ENCODE assay signal across 13 cellular contexts in genomic region chr17:51036084-51036483, GRCh38.
A peak's percentile ranks its signal among the peaks of the same experiment; 100 is the strongest.
DNase-seq lines count a peak whose midpoint lies in the region; ATAC-seq and TF ChIP-seq lines count a peak whose summit lies in the region.
"Had no signal": no experiment of that assay in that cellular context is flagged by ENCODE, and none has a peak within 500 bp of the region (broad histone marks: within the 10 kb centered on the region; RNA-seq: fewer than 3 reads in every experiment).

No MANE protein-coding gene starts in this region.

- no peak overlapping the region for H3K9ac ChIP-seq in SK-N-MC (ENCODE audit: insufficient read length)

- no peak overlapping the region for H3K4me3 Mint-ChIP-seq in activated T-cell treated with anti-CD3 and anti-CD28 coated beads, Interleukin-2, amount 50 U/mL, for 72 hours
- H3K4me3 Mint-ChIP-seq in endothelial cell (ENCODE audit: unreplicated experiment), result peak overlapping the region; percentile 2
- peak overlapping the region; percentile 0 to 13 for H3K4me3 Mint-ChIP-seq in stimulated activated naive B cell treated with anti-CD40 and anti-IgM and Interleukin-4, amounts not matched to agents 10 μg/mL and 1 μg/mL and 100 μg/mL, for 72 hours
- H3K4me3 Mint-ChIP-seq: activated naive CD8-positive, alpha-beta T cell treated with anti-CD3 and anti-CD28 coated beads, Interleukin-2, amount 10 ng/mL, durations not matched to agents 7 days and 5 days had no signal

- no peak for DNase-seq in activated T-cell treated with anti-CD3 and anti-CD28 coated beads, Interleukin-2, amount 50 U/mL, for 72 hours
- no peak for DNase-seq in activated T-cell treated with anti-CD3 and anti-CD28 coated beads for 4 hours
- no peak for DNase-seq in SK-N-MC (ENCODE audit: low read depth, low spot score)
- DNase-seq in endothelial cell (ENCODE audit: low spot score), result no peak
- DNase-seq in stimulated activated naive B cell treated with anti-CD40 and anti-IgM and Interleukin-4, amounts not matched to agents 10 μg/mL and 1 μg/mL and 100 μg/mL, for 72 hours, result no peak
- DNase-seq in SW480 (ENCODE audit: low spot score), result no peak
- no peak for DNase-seq in NCI-H2227 (lab: John Stamatoyannopoulos, UW; ENCODE audit: unreplicated experiment)
- no peak for DNase-seq in middle frontal gyrus (ENCODE audit: extremely low spot score, low spot score)
- DNase-seq: activated CD4-positive, alpha-beta T cell treated with anti-CD3 and anti-CD28 coated beads, Interleukin-2, amount 50 U/mL, for 48 hours; activated naive CD8-positive, alpha-beta T cell treated with anti-CD3 and anti-CD28 coated beads, Interleukin-2, amount 10 ng/mL, durations not matched to agents 7 days and 5 days; effector CD4-positive, alpha-beta T cell; NCI-H1105; NCI-H524 treated with DMSO at 0.1 percent for 48 hours had no signal

- peak overlapping the region; percentile 27 for H3K27ac Mint-ChIP-seq in activated T-cell treated with anti-CD3 and anti-CD28 coated beads, Interleukin-2, amount 50 U/mL, for 72 hours
- H3K27ac Mint-ChIP-seq in endothelial cell (ENCODE audit: unreplicated experiment), result peak overlapping the region; percentile 79
- peak overlapping the region; percentile 32 for H3K27ac Mint-ChIP-seq in stimulated activated naive B cell treated with anti-CD40 and anti-IgM and Interleukin-4, amounts not matched to agents 10 μg/mL and 1 μg/mL and 100 μg/mL, for 72 hours
- H3K27ac Mint-ChIP-seq: activated naive CD8-positive, alpha-beta T cell treated with anti-CD3 and anti-CD28 coated beads, Interleukin-2, amount 10 ng/mL, durations not matched to agents 7 days and 5 days had no signal

- peaks cover 23% of the 10 kb centered on the region for H3K4me1 Mint-ChIP-seq in activated T-cell treated with anti-CD3 and anti-CD28 coated beads, Interleukin-2, amount 50 U/mL, for 72 hours (ENCODE audit: low read depth)
- peaks cover 11% of the 10 kb centered on the region for H3K4me1 Mint-ChIP-seq in endothelial cell (ENCODE audit: unreplicated experiment)
- peaks cover 13 to 33% of the 10 kb centered on the region in 2 donors for H3K4me1 Mint-ChIP-seq in stimulated activated naive B cell treated with anti-CD40 and anti-IgM and Interleukin-4, amounts not matched to agents 10 μg/mL and 1 μg/mL and 100 μg/mL, for 72 hours

- no peak for TF ChIP-seq CTCF in endothelial cell (IDR thresholded peaks at IDR 0.05; ENCODE audit: unreplicated experiment)

- 0 out of 2 replicates have a peak, but pooled peaks cover 3% of the 10 kb centered on the region for H3K36me3 ChIP-seq in SK-N-MC (ENCODE audit: insufficient read depth, low read length)

- no peak for ATAC-seq in activated T-cell treated with anti-CD3 and anti-CD28 coated beads, Interleukin-2, amount 50 U/mL, for 72 hours (replicated peaks in 1 of 2)
- ATAC-seq in stimulated activated naive B cell treated with anti-CD40 and anti-IgM and Interleukin-4, amounts not matched to agents 10 μg/mL and 1 μg/mL and 100 μg/mL, for 72 hours (replicated peaks), result peak; percentile 67 to 73

- H3K9me3 ChIP-seq in SK-N-MC (ENCODE audit: low read depth, low read length), result no peaks in the 10 kb centered on the region

- no peaks in the 10 kb centered on the region for H3K9me3 Mint-ChIP-seq in activated T-cell treated with anti-CD3 and anti-CD28 coated beads, Interleukin-2, amount 50 U/mL, for 72 hours
- H3K9me3 Mint-ChIP-seq in endothelial cell (ENCODE audit: unreplicated experiment), result no peaks in the 10 kb centered on the region
- no peaks in the 10 kb centered on the region for H3K9me3 Mint-ChIP-seq in stimulated activated naive B cell treated with anti-CD40 and anti-IgM and Interleukin-4, amounts not matched to agents 10 μg/mL and 1 μg/mL and 100 μg/mL, for 72 hours
- H3K9me3 Mint-ChIP-seq: activated naive CD8-positive, alpha-beta T cell treated with anti-CD3 and anti-CD28 coated beads, Interleukin-2, amount 10 ng/mL, durations not matched to agents 7 days and 5 days had no signal

- H3K27me3 Mint-ChIP-seq in activated T-cell treated with anti-CD3 and anti-CD28 coated beads, Interleukin-2, amount 50 U/mL, for 72 hours (ENCODE audit: low read depth), result no peaks in the 10 kb centered on the region
- H3K27me3 Mint-ChIP-seq in endothelial cell (ENCODE audit: unreplicated experiment), result no peaks in the 10 kb centered on the region
- H3K27me3 Mint-ChIP-seq in stimulated activated naive B cell treated with anti-CD40 and anti-IgM and Interleukin-4, amounts not matched to agents 10 μg/mL and 1 μg/mL and 100 μg/mL, for 72 hours, result no peaks in the 10 kb centered on the region
- H3K27me3 Mint-ChIP-seq: activated naive CD8-positive, alpha-beta T cell treated with anti-CD3 and anti-CD28 coated beads, Interleukin-2, amount 10 ng/mL, durations not matched to agents 7 days and 5 days had no signal

- peaks cover 0 to 7% of the 10 kb centered on the region in 2 donors for H3K36me3 Mint-ChIP-seq in activated T-cell treated with anti-CD3 and anti-CD28 coated beads, Interleukin-2, amount 50 U/mL, for 72 hours (ENCODE audit: insufficient read depth in 2 of 2)
- H3K36me3 Mint-ChIP-seq in endothelial cell (ENCODE audit: low read depth, unreplicated experiment), result no peaks in the 10 kb centered on the region
- H3K36me3 Mint-ChIP-seq in stimulated activated naive B cell treated with anti-CD40 and anti-IgM and Interleukin-4, amounts not matched to agents 10 μg/mL and 1 μg/mL and 100 μg/mL, for 72 hours, result peaks cover 33 to 41% of the 10 kb centered on the region in 2 donors

- H3K27ac ChIP-seq in SK-N-MC, result peak overlapping the region; percentile 91

- H3K4me3 ChIP-seq in SK-N-MC, result peak overlapping the region; percentile 46; the same call in 1 of the 2 replicates

Comparison
In these comparisons a context has a peak if more than half of its experiments do, and no peak if none do; other contexts are left out.
1. ATAC-seq: peak in stimulated activated naive B cell treated with anti-CD40 and anti-IgM and Interleukin-4, amounts not matched to agents 10 μg/mL and 1 μg/mL and 100 μg/mL, for 72 hours (2 of 2); none in activated T-cell treated with anti-CD3 and anti-CD28 coated beads, Interleukin-2, amount 50 U/mL, for 72 hours (0 of 2).
2. H3K27ac Mint-ChIP-seq: peak in every context shown above with its lines; median percentile 79 in endothelial cell; 32 in stimulated activated naive B cell treated with anti-CD40 and anti-IgM and Interleukin-4, amounts not matched to agents 10 μg/mL and 1 μg/mL and 100 μg/mL, for 72 hours; 27 in activated T-cell treated with anti-CD3 and anti-CD28 coated beads, Interleukin-2, amount 50 U/mL, for 72 hours.
3. H3K4me3 Mint-ChIP-seq: peak in endothelial cell (single experiment) and stimulated activated naive B cell treated with anti-CD40 and anti-IgM and Interleukin-4, amounts not matched to agents 10 μg/mL and 1 μg/mL and 100 μg/mL, for 72 hours (2 of 2); none in activated T-cell treated with anti-CD3 and anti-CD28 coated beads, Interleukin-2, amount 50 U/mL, for 72 hours (0 of 2).